Comparison of ENCODE assay signal across 20 cellular contexts in genomic region chr4:118680808-118681207, GRCh38.
"Had no signal": no experiment of that assay in that cellular context is flagged by ENCODE, and none has a peak within 500 bp of the region (broad histone marks: within the 10 kb centered on the region; RNA-seq: fewer than 3 reads in every experiment).

No MANE protein-coding gene starts in this region.

- H3K4me3 Mint-ChIP-seq: activated CD4-positive, alpha-beta memory T cell treated with anti-CD3 and anti-CD28 coated beads, Interleukin-2, amount 10 ng/mL, durations not matched to agents 7 days and 5 days; activated naive CD4-positive, alpha-beta T cell treated with anti-CD3 and anti-CD28 coated beads, Interleukin-2, amount 10 ng/mL, durations not matched to agents 7 days and 5 days; activated T-cell treated with anti-CD3 and anti-CD28 coated beads, Interleukin-2, amount 50 U/mL, for 24 hours; dendritic cell treated with granulocyte-macrophage colony-stimulating factor and Interleukin-4, amounts not matched to agents 40 ng/mL and 50 ng/mL, for 4 days; natural killer cell treated with Interleukin-12 subunit alpha and Interleukin-12 subunit beta and Interleukin-15 and Interleukin-18, amount 100 ng/mL, for 72 hours had no signal

- H3K27me3 ChIP-seq: ascending aorta, breast epithelium, foreskin keratinocyte, stomach, testis, upper lobe of left lung had no signal

- H3K27me3 Mint-ChIP-seq: activated T-cell treated with anti-CD3 and anti-CD28 coated beads, Interleukin-2, amount 50 U/mL, for 24 hours had no signal

- ATAC-seq: foreskin keratinocyte; natural killer cell treated with Interleukin-12 subunit alpha and Interleukin-12 subunit beta and Interleukin-15 and Interleukin-18, amount 100 ng/mL, for 72 hours had no signal

- H3K27ac ChIP-seq: ascending aorta, breast epithelium, foreskin keratinocyte, stomach, testis, upper lobe of left lung, VCaP had no signal

- H3K9me3 ChIP-seq: ascending aorta, breast epithelium, stomach, testis, upper lobe of left lung had no signal

- H3K4me3 ChIP-seq: ascending aorta, breast epithelium, stomach, testis, upper lobe of left lung had no signal

- H3K27ac Mint-ChIP-seq: activated CD4-positive, alpha-beta memory T cell treated with anti-CD3 and anti-CD28 coated beads, Interleukin-2, amount 10 ng/mL, durations not matched to agents 7 days and 5 days; activated naive CD4-positive, alpha-beta T cell treated with anti-CD3 and anti-CD28 coated beads, Interleukin-2, amount 10 ng/mL, durations not matched to agents 7 days and 5 days; activated T-cell treated with anti-CD3 and anti-CD28 coated beads, Interleukin-2, amount 50 U/mL, for 24 hours; dendritic cell treated with granulocyte-macrophage colony-stimulating factor and Interleukin-4, amounts not matched to agents 40 ng/mL and 50 ng/mL, for 4 days; natural killer cell treated with Interleukin-12 subunit alpha and Interleukin-12 subunit beta and Interleukin-15 and Interleukin-18, amount 100 ng/mL, for 72 hours had no signal

- H3K9me3 Mint-ChIP-seq: activated CD4-positive, alpha-beta memory T cell treated with anti-CD3 and anti-CD28 coated beads, Interleukin-2, amount 10 ng/mL, durations not matched to agents 7 days and 5 days; activated naive CD4-positive, alpha-beta T cell treated with anti-CD3 and anti-CD28 coated beads, Interleukin-2, amount 10 ng/mL, durations not matched to agents 7 days and 5 days; activated T-cell treated with anti-CD3 and anti-CD28 coated beads, Interleukin-2, amount 50 U/mL, for 24 hours; dendritic cell treated with granulocyte-macrophage colony-stimulating factor and Interleukin-4, amounts not matched to agents 40 ng/mL and 50 ng/mL, for 4 days; natural killer cell treated with Interleukin-12 subunit alpha and Interleukin-12 subunit beta and Interleukin-15 and Interleukin-18, amount 100 ng/mL, for 72 hours had no signal

- H3K36me3 ChIP-seq: ascending aorta, breast epithelium, stomach, upper lobe of left lung had no signal

- H3K36me3 Mint-ChIP-seq: natural killer cell treated with Interleukin-12 subunit alpha and Interleukin-12 subunit beta and Interleukin-15 and Interleukin-18, amount 100 ng/mL, for 72 hours had no signal

- DNase-seq: activated CD4-positive, alpha-beta memory T cell treated with anti-CD3 and anti-CD28 coated beads, Interleukin-2, amount 10 ng/mL, durations not matched to agents 7 days and 5 days; activated CD4-positive, alpha-beta T cell treated with anti-CD3 and anti-CD28 coated beads for 4 hours; activated naive CD4-positive, alpha-beta T cell treated with anti-CD3 and anti-CD28 coated beads, Interleukin-2, amount 10 ng/mL, durations not matched to agents 7 days and 5 days; activated T-cell treated with anti-CD3 and anti-CD28 coated beads, Interleukin-2, amount 50 U/mL, for 24 hours; cerebellar nuclear complex; effector memory CD4-positive, alpha-beta T cell; foreskin keratinocyte; glutamatergic neuron; hypothalamus; mesenchymal stem cell; stimulated activated CD4-positive, alpha-beta T cell treated with anti-CD3 and anti-CD28 coated beads, Interleukin-12 subunit alpha, Interleukin-12 subunit beta, amount 100 ng/mL, for 4 hours; stimulated activated CD4-positive, alpha-beta T cell treated with anti-CD3 and anti-CD28 coated beads, Interleukin-2, amount 100 ng/mL, for 24 hours; stomach; testis; upper lobe of left lung had no signal
